ENCODE assay signal across 10 cellular contexts in genomic region chr13:51542358-51542972, GRCh38. TPM values are rescaled to one million over a fixed set of nuclear protein-coding genes. Genes with fewer than 3 reads are reported as not detected.
A peak's percentile ranks its signal among the peaks of the same experiment; 100 is the strongest.
DNase-seq lines count a peak whose midpoint lies in the region; ATAC-seq and TF ChIP-seq lines count a peak whose summit lies in the region.
"Had no signal": no experiment of that assay in that cellular context is flagged by ENCODE, and none has a peak within 500 bp of the region (broad histone marks: within the 10 kb centered on the region; RNA-seq: fewer than 3 reads in every experiment).

No MANE protein-coding gene starts in this region.

- POLR2A ChIA-PET in HEK293 (lab: Yijun Ruan, JAX): interaction anchor here (1.9 kb wide), 1 partner anchor 89 kb away, joined by 11 read pairs; the partner anchor contains the start of gene INTS6

- no peaks in the 10 kb centered on the region for H3K36me3 ChIP-seq in HEK293 (ENCODE audit: control insufficient read depth in 2 of 2, insufficient read depth in 1 of 2, low read length in 2 of 2)

- DNase-seq in iPS-NIHi11 (ENCODE audit: low spot score) (peak; percentile 34), renal cortical epithelial cell (ENCODE audit: low read depth) (peak; percentile 44), AML-193 (lab: John Stamatoyannopoulos, UW) (no peak), germinal center (ENCODE audit: low spot score) (no peak)
- DNase-seq: activated CD4-positive, alpha-beta T cell treated with anti-CD3 and anti-CD28 coated beads, Interleukin-2, amount 50 U/mL, for 1 hour; stimulated activated naive CD8-positive, alpha-beta T cell treated with anti-CD3 and anti-CD28 coated beads, Interleukin-15, amount 100 ng/mL, for 72 hours had no signal

- CTCF ChIA-PET in HEK293 (lab: Yijun Ruan, JAX): interaction anchor here (0.9 kb wide), 1 partner anchor 25 kb away, joined by 3 read pairs; no protein-coding TSS in a partner anchor

- ATAC-seq in SK-N-SH treated with all-trans-retinoic acid at 6 μM for 48 hours: peak; percentile 83
- ATAC-seq in GM19467 (IDR thresholded peaks at IDR 0.05; ENCODE audit: unreplicated experiment): no peak
- no peak for ATAC-seq in HG02973 (IDR thresholded peaks at IDR 0.05; ENCODE audit: unreplicated experiment)
- ATAC-seq: stimulated activated naive CD8-positive, alpha-beta T cell treated with anti-CD3 and anti-CD28 coated beads, Interleukin-15, amount 100 ng/mL, for 72 hours had no signal

- H3K4me3 ChIP-seq in HEK293 (ENCODE audit: low read depth, low read length): no peak overlapping the region

- peaks cover 3% of the 10 kb centered on the region; the same call in 1 of the 2 replicates for H3K4me1 ChIP-seq in HEK293 (ENCODE audit: control insufficient read depth, insufficient read depth, low read length)

- no peaks in the 10 kb centered on the region for H3K9me3 ChIP-seq in HEK293 (ENCODE audit: control insufficient read depth, insufficient read depth, low read depth, low read length)

- peak overlapping the region; percentile 34 for H3K27ac ChIP-seq in HEK293 (ENCODE audit: extremely low read depth, low read depth, low read length)

- no peak for TF ChIP-seq CTCF in HEK293 (tag by site-specific recombination; IDR thresholded peaks at IDR 0.05)

TF ChIP-seq in HEK293, 187 proteins besides CTCF, POLR2A, EP300 and RAD21 (continues in another document):
- TF ChIP-seq MZF1 (tag by site-specific recombination; IDR thresholded peaks at IDR 0.05; ENCODE audit: borderline replicate concordance) (peak; percentile 71), ZNF335 (tag by site-specific recombination; conservative IDR thresholded peaks at IDR 0.05) (peak; percentile 78), ZBTB48 (tag by site-specific recombination; IDR thresholded peaks at IDR 0.05) (peak; percentile 73), ZNF341 (tag by site-specific recombination; IDR thresholded peaks at IDR 0.05; ENCODE audit: low read depth) (peak; percentile 86), ZNF76 (tag by site-specific recombination; IDR thresholded peaks at IDR 0.05; ENCODE audit: borderline replicate concordance, low read depth) (peak; percentile 89), GLIS1 (tag by site-specific recombination; IDR thresholded peaks at IDR 0.05) (peak; percentile 7; the same call in 1 of the 2 replicates), ZNF654 (tag by site-specific recombination; IDR thresholded peaks at IDR 0.05; ENCODE audit: low read depth) (no peak), PRDM6 (tag by site-specific recombination; IDR thresholded peaks at IDR 0.05) (peak; percentile 67)
- TF ChIP-seq, protein P1, sequence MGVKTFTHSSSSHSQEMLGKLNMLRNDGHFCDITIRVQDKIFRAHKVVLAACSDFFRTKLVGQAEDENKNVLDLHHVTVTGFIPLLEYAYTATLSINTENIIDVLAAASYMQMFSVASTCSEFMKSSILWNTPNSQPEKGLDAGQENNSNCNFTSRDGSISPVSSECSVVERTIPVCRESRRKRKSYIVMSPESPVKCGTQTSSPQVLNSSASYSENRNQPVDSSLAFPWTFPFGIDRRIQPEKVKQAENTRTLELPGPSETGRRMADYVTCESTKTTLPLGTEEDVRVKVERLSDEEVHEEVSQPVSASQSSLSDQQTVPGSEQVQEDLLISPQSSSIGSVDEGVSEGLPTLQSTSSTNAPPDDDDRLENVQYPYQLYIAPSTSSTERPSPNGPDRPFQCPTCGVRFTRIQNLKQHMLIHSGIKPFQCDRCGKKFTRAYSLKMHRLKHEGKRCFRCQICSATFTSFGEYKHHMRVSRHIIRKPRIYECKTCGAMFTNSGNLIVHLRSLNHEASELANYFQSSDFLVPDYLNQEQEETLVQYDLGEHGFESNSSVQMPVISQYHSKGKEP (tag by site-specific recombination; IDR thresholded peaks at IDR 0.05): 0 out of 2 replicates have a peak, but pooled peaks have one; percentile 6

TF ChIP-seq in SK-N-SH treated with all-trans-retinoic acid at 6 μM for 48 hours, 23 proteins besides CTCF, POLR2A, EP300 and RAD21:
- no peak for TF ChIP-seq ESRRG (CRISPR knock-in tag; IDR thresholded peaks at IDR 0.05)
- TF ChIP-seq RARB (CRISPR knock-in tag; IDR thresholded peaks at IDR 0.05): no peak
- no peak for TF ChIP-seq TSHZ2 (CRISPR knock-in tag; IDR thresholded peaks at IDR 0.05)
- TF ChIP-seq ZNF8 (CRISPR knock-in tag; IDR thresholded peaks at IDR 0.05): no peak
- no peak for TF ChIP-seq POU6F1 (CRISPR knock-in tag; IDR thresholded peaks at IDR 0.05; ENCODE audit: borderline replicate concordance, low read depth)
- TF ChIP-seq OSR1 (CRISPR knock-in tag; IDR thresholded peaks at IDR 0.05): no peak
- TF ChIP-seq TCF4 (CRISPR knock-in tag; IDR thresholded peaks at IDR 0.05; ENCODE audit: borderline replicate concordance): no peak
- TF ChIP-seq TOX (CRISPR knock-in tag; IDR thresholded peaks at IDR 0.05; ENCODE audit: borderline replicate concordance): no peak

RNA-seq across cellular contexts. Expression of gene WDFY2, which starts 41.8 kb away (rescaled TPM):
- total RNA-seq in renal cortical epithelial cell: 3.1 and 9.1 TPM in 2 replicates

Comparison
In these comparisons a context has a peak if more than half of its experiments do, and no peak if none do; other contexts are left out.
1. DNase-seq: peak in iPS-NIHi11 (single experiment) and renal cortical epithelial cell (single experiment); none in AML-193 (0 of 2) and germinal center (single experiment).